ENCODE assay signal across 5 cellular contexts in genomic region chr14:49497267-49497666, GRCh38.
"Had no signal": no experiment of that assay in that cellular context is flagged by ENCODE, and none has a peak within 500 bp of the region (broad histone marks: within the 10 kb centered on the region; RNA-seq: fewer than 3 reads in every experiment).

No MANE protein-coding gene starts in this region.

- H3K4me3 ChIP-seq: Peyer's patch, SJSA1 had no signal

- H3K9ac ChIP-seq: KMS-11, SK-N-SH had no signal

- H3K4me1 ChIP-seq: Peyer's patch, SJSA1 had no signal

- H3K27ac ChIP-seq: KMS-11, Peyer's patch, SJSA1 had no signal

- H3K36me3 ChIP-seq: Peyer's patch, SJSA1 had no signal

- H3K4me2 ChIP-seq: KMS-11, SK-N-SH had no signal

- H3K27me3 ChIP-seq: Peyer's patch, SJSA1 had no signal

- DNase-seq: Peyer's patch, Right ventricle myocardium superior had no signal

- H3K9me3 ChIP-seq: Peyer's patch, SJSA1, SK-N-SH had no signal
